Comparison of ENCODE assay signal across 13 cellular contexts in genomic region chr2:127051780-127052067, GRCh38.
"Had no signal": no experiment of that assay in that cellular context is flagged by ENCODE, and none has a peak within 500 bp of the region (broad histone marks: within the 10 kb centered on the region; RNA-seq: fewer than 3 reads in every experiment).

No MANE protein-coding gene starts in this region.

- H3K36me3 ChIP-seq: transverse colon had no signal

- H3K9me3 ChIP-seq: esophagus squamous epithelium, transverse colon had no signal

- ATAC-seq: left colon; stimulated activated naive CD8-positive, alpha-beta T cell treated with anti-CD3 and anti-CD28 coated beads, Interleukin-15, Interleukin-2, amounts not matched to agents 100 U/mL and 50 U/mL, for 24 hours; T-cell had no signal

- H3K4me3 Mint-ChIP-seq: activated naive CD8-positive, alpha-beta T cell; effector memory CD8-positive, alpha-beta T cell; nephron; T-cell had no signal

- H3K27ac ChIP-seq: transverse colon had no signal

- H3K27me3 Mint-ChIP-seq: activated naive CD8-positive, alpha-beta T cell; effector memory CD8-positive, alpha-beta T cell; T-cell had no signal

- H3K9me3 Mint-ChIP-seq: effector memory CD8-positive, alpha-beta T cell; nephron; T-cell had no signal

- DNase-seq: activated CD4-positive, alpha-beta T cell treated with anti-CD3 and anti-CD28 coated beads, Interleukin-2, amount 50 U/mL, for 1 hour; activated gamma-delta T cell; dermis blood vessel endothelial cell; effector memory CD8-positive, alpha-beta T cell; esophagus squamous epithelium; retina; stimulated activated CD4-positive, alpha-beta T cell treated with anti-CD3 and anti-CD28 coated beads, Interleukin-12 subunit alpha, Interleukin-12 subunit beta, amount 100 ng/mL, for 4 hours; stimulated activated naive CD8-positive, alpha-beta T cell treated with anti-CD3 and anti-CD28 coated beads, Interleukin-15, Interleukin-2, amounts not matched to agents 100 U/mL and 50 U/mL, for 24 hours had no signal

- H3K27me3 ChIP-seq: esophagus squamous epithelium, transverse colon had no signal

- H3K27ac Mint-ChIP-seq: activated naive CD8-positive, alpha-beta T cell; nephron; T-cell had no signal

- H3K4me3 ChIP-seq: esophagus squamous epithelium, transverse colon had no signal
